ENCODE assay signal across 8 cellular contexts in the genomic region with DNA sequence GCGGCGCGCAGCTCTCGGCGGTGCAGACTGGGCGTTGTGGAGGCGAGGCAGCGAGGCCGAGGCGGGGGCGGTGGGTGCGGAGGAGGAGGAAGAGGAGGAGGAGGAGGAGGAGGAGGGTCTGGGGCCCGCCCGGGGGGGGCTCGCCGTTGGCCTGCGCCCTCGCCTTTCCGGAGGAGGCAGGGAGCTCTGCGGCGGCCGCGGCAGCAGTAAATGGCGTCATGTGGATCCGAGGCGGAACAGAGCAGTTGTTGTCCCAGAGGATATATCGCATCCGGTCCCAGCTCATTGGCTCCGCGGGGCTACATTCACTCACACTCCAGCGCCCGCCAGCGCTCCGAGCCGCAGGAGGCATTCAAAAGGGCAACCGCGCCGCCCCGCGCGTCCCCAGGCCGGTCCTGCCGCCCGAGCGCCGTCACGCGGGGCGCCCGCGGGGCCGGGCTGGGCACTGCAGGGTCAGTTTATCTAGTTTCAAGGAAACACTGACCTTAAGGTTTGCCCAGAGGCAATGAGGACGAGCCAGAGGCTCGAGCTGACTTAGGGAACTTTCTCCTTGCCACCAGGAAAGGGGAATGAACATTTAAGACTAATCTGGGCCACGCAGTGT. TPM values are rescaled to one million over a fixed set of nuclear protein-coding genes. Genes with fewer than 3 reads are reported as not detected.
DNase-seq lines count a peak whose midpoint lies in the region; ATAC-seq and TF ChIP-seq lines count a peak whose summit lies in the region.

A gene with protein sequence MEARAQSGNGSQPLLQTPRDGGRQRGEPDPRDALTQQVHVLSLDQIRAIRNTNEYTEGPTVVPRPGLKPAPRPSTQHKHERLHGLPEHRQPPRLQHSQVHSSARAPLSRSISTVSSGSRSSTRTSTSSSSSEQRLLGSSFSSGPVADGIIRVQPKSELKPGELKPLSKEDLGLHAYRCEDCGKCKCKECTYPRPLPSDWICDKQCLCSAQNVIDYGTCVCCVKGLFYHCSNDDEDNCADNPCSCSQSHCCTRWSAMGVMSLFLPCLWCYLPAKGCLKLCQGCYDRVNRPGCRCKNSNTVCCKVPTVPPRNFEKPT (minus strand): TSS at position 29 of the 604 bp plus-strand sequence. CDS start 3,421 bp downstream, outside the sequence.

- no peak within 1 kb of the TSS for H3K27ac Mint-ChIP-seq in activated CD8-positive, alpha-beta memory T cell treated with anti-CD3 and anti-CD28 coated beads, Interleukin-2, amount 10 ng/mL, durations not matched to agents 7 days and 5 days

- H3K9me3 Mint-ChIP-seq in activated CD8-positive, alpha-beta memory T cell treated with anti-CD3 and anti-CD28 coated beads, Interleukin-2, amount 10 ng/mL, durations not matched to agents 7 days and 5 days (ENCODE audit: low read depth): no peaks in the 10 kb centered on the region

- peak within 1 kb of the TSS; percentile 85 to 99 (median 97) for H3K4me2 ChIP-seq in BLaER1 treated with 17β-estradiol and CSF1 and Interleukin-3, amounts not matched to agents 10 nM and 100 nM

- intact Hi-C loops in esophagus muscularis mucosa (cut with DNase I): loop anchor here (10.0 kb wide), 1 partner anchor 666 kb away; no protein-coding TSS in a partner anchor

- no peaks in the 10 kb centered on the region for H3K9me3 ChIP-seq in BLaER1 treated with 17β-estradiol and CSF1 and Interleukin-3, amounts not matched to agents 10 nM and 100 nM (replicated peaks in 1 of 11)
- no peaks in the 10 kb centered on the region for H3K9me3 ChIP-seq in esophagus muscularis mucosa

- peak within 1 kb of the TSS; percentile 60 to 99 (median 92) for H3K4me3 ChIP-seq in BLaER1 treated with 17β-estradiol and CSF1 and Interleukin-3, amounts not matched to agents 10 nM and 100 nM
- peak within 1 kb of the TSS; percentile 79 to 96 (median 88) for H3K4me3 ChIP-seq in esophagus muscularis mucosa

- DNase-seq in NCI-H2196 (lab: John Stamatoyannopoulos, UW; ENCODE audit: unreplicated experiment) (peak; percentile 73), esophagus muscularis mucosa (ENCODE audit: extremely low spot score) (peak; percentile 98), middle frontal gyrus (ENCODE audit: extremely low spot score, low spot score) (peak; percentile 86), superior temporal gyrus (ENCODE audit: extremely low spot score) (peak; percentile 96)
- DNase-seq in activated CD8-positive, alpha-beta memory T cell treated with anti-CD3 and anti-CD28 coated beads, Interleukin-2, amount 10 ng/mL, durations not matched to agents 7 days and 5 days: peak; percentile 44

- H3K27me3 ChIP-seq in BLaER1 treated with 17β-estradiol and CSF1 and Interleukin-3, amounts not matched to agents 10 nM and 100 nM: no peaks in the 10 kb centered on the region; a peak in 1 of 22 replicates
- H3K27me3 ChIP-seq in esophagus muscularis mucosa: no peaks in the 10 kb centered on the region

- H3K4me3 Mint-ChIP-seq in activated CD8-positive, alpha-beta memory T cell treated with anti-CD3 and anti-CD28 coated beads, Interleukin-2, amount 10 ng/mL, durations not matched to agents 7 days and 5 days: peak within 1 kb of the TSS; percentile 63

- peak within 1 kb of the TSS; percentile 82 to 99 (median 96) for H3K9ac ChIP-seq in BLaER1 treated with 17β-estradiol and CSF1 and Interleukin-3, amounts not matched to agents 10 nM and 100 nM

- peak; percentile 60 for TF ChIP-seq POLR2A in esophagus muscularis mucosa (IDR thresholded peaks at IDR 0.05; ENCODE audit: low read depth)

- peaks cover 29 to 54% (median 41%) of the 10 kb centered on the region in 10 experiments for H3K4me1 ChIP-seq in BLaER1 treated with 17β-estradiol and CSF1 and Interleukin-3, amounts not matched to agents 10 nM and 100 nM
- peaks cover 25 to 40% (median 33%) of the 10 kb centered on the region in 4 donors for H3K4me1 ChIP-seq in esophagus muscularis mucosa

- H3K36me3 Mint-ChIP-seq in activated CD8-positive, alpha-beta memory T cell treated with anti-CD3 and anti-CD28 coated beads, Interleukin-2, amount 10 ng/mL, durations not matched to agents 7 days and 5 days: no peaks in the 10 kb centered on the region

- H4K20me1 ChIP-seq in BLaER1 treated with 17β-estradiol and CSF1 and Interleukin-3, amounts not matched to agents 10 nM and 100 nM: peaks cover 25 to 46% (median 42%) of the 10 kb centered on the region in 11 experiments; a peak in 21 of 22 replicates

- CTCF ChIA-PET in activated CD8-positive, alpha-beta memory T cell treated with anti-CD3 and anti-CD28 coated beads, Interleukin-2, amount 10 ng/mL, durations not matched to agents 7 days and 5 days (lab: Charles Lee): interaction anchor here (1.4 to 2.9 kb wide), 2 partner anchors 677 to 845 kb away, joined by 3 to 8 read pairs; no protein-coding TSS in a partner anchor

- no peak for TF ChIP-seq EP300 in esophagus muscularis mucosa (IDR thresholded peaks at IDR 0.05)

- H3K27me3 Mint-ChIP-seq in activated CD8-positive, alpha-beta memory T cell treated with anti-CD3 and anti-CD28 coated beads, Interleukin-2, amount 10 ng/mL, durations not matched to agents 7 days and 5 days: peaks cover 32% of the 10 kb centered on the region

- H3K4me1 Mint-ChIP-seq in activated CD8-positive, alpha-beta memory T cell treated with anti-CD3 and anti-CD28 coated beads, Interleukin-2, amount 10 ng/mL, durations not matched to agents 7 days and 5 days: peaks cover 11% of the 10 kb centered on the region

- TF ChIP-seq CTCF in esophagus muscularis mucosa (IDR thresholded peaks at IDR 0.05): peak in 2 of 3 experiments; percentile 22 to 36

- peak; percentile 51 for ATAC-seq in GM19025 (IDR thresholded peaks at IDR 0.05; ENCODE audit: low read depth, unreplicated experiment)
- peak; percentile 52 for ATAC-seq in HG03108 (IDR thresholded peaks at IDR 0.05; ENCODE audit: unreplicated experiment)
- peak; percentile 46 for ATAC-seq in activated CD8-positive, alpha-beta memory T cell treated with anti-CD3 and anti-CD28 coated beads, Interleukin-2, amount 10 ng/mL, durations not matched to agents 7 days and 5 days

- WGBS in esophagus muscularis mucosa: under 1% methylated on average over 41 of the region's 55 CpGs

- peak within 1 kb of the TSS; percentile 76 to 98 (median 96) for H3K27ac ChIP-seq in BLaER1 treated with 17β-estradiol and CSF1 and Interleukin-3, amounts not matched to agents 10 nM and 100 nM
- H3K27ac ChIP-seq in esophagus muscularis mucosa (replicated peaks in 1 of 4): peak within 1 kb of the TSS; percentile 89 to 94 (median 91)

- H3K36me3 ChIP-seq in BLaER1 treated with 17β-estradiol and CSF1 and Interleukin-3, amounts not matched to agents 10 nM and 100 nM: peaks cover 12 to 24% (median 16%) of the 10 kb centered on the region in 11 experiments; a peak in 21 of 22 replicates
- H3K36me3 ChIP-seq in esophagus muscularis mucosa: peaks cover 8 to 14% (median 12%) of the 10 kb centered on the region in 4 donors

RNA-seq across cellular contexts. Expression of the gene that starts here (rescaled TPM):
- total RNA-seq in activated CD8-positive, alpha-beta memory T cell treated with anti-CD3 and anti-CD28 coated beads, Interleukin-2, amount 10 ng/mL, durations not matched to agents 7 days and 5 days: under 1 TPM; 0.41 to 0.56 TPM
- 10 to 100 TPM; 44.3 to 46.1 (median 44.7) TPM for total RNA-seq in esophagus muscularis mucosa

Comparison
In these comparisons a context has a peak if more than half of its experiments do, and no peak if none do; other contexts are left out.
1. Peak in every context shown above with its lines: DNase-seq, ATAC-seq, H3K4me3 ChIP-seq and H3K27ac ChIP-seq.
2. RNA of the gene that starts here (total RNA-seq): 44.3 to 46.1 TPM in esophagus muscularis mucosa; 0.41 to 0.56 TPM in activated CD8-positive, alpha-beta memory T cell treated with anti-CD3 and anti-CD28 coated beads, Interleukin-2, amount 10 ng/mL, durations not matched to agents 7 days and 5 days; every median in the first group is over 10 times any median in the second.
3. Peak in DNase-seq and ATAC-seq in activated CD8-positive, alpha-beta memory T cell treated with anti-CD3 and anti-CD28 coated beads, Interleukin-2, amount 10 ng/mL, durations not matched to agents 7 days and 5 days; RNA of the gene not detected or under 1 TPM.
4. DNase-seq: peak in every context shown above with its lines; median percentile 98 in esophagus muscularis mucosa; 96 in superior temporal gyrus; 86 in middle frontal gyrus; 73 in NCI-H2196; 44 in activated CD8-positive, alpha-beta memory T cell treated with anti-CD3 and anti-CD28 coated beads, Interleukin-2, amount 10 ng/mL, durations not matched to agents 7 days and 5 days.